ENCODE assay signal across 1 cellular context in the genomic region with DNA sequence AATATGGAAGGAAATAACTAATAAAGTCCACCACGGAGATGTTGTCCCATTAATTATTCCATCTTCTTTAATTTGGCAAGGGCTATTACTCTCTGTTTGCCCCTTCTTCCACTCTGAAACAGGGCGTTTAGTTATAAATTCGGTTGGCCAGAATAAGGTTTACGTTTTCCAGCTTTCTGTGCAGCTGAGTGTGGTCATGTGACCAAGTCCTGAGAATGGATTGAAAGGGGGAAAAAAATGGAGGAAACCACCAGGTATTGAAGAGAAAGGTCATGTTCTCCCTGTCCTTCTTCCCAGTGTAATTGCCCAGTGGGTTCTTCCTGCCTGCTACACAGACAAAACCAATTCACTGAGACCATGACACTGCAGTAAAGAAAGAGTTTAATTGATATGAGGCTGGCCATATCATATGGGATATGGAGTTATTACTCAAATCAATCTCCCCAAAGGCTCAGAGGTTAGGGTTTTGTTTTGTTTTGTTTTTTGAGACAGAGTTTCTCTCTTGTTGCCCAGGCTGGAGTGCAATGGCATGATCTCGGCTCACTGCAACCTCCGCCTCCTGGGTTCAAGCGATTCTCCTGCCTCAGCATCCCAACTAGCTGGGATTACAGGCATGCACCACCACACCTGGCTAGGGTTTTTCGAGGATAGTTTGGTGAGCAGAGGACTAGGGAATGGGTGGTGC.
TF ChIP-seq lines count a peak whose summit lies in the region.

No MANE protein-coding gene starts in this region.

TF ChIP-seq in K562, 482 proteins besides CTCF, POLR2A, EP300 and RAD21 (continued from another document and continues in another):
- TF ChIP-seq, protein P1, sequence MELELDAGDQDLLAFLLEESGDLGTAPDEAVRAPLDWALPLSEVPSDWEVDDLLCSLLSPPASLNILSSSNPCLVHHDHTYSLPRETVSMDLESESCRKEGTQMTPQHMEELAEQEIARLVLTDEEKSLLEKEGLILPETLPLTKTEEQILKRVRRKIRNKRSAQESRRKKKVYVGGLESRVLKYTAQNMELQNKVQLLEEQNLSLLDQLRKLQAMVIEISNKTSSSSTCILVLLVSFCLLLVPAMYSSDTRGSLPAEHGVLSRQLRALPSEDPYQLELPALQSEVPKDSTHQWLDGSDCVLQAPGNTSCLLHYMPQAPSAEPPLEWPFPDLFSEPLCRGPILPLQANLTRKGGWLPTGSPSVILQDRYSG (tag; conservative IDR thresholded peaks at IDR 0.05; ENCODE audit: low read depth), result no peak
- TF ChIP-seq, protein P2, sequence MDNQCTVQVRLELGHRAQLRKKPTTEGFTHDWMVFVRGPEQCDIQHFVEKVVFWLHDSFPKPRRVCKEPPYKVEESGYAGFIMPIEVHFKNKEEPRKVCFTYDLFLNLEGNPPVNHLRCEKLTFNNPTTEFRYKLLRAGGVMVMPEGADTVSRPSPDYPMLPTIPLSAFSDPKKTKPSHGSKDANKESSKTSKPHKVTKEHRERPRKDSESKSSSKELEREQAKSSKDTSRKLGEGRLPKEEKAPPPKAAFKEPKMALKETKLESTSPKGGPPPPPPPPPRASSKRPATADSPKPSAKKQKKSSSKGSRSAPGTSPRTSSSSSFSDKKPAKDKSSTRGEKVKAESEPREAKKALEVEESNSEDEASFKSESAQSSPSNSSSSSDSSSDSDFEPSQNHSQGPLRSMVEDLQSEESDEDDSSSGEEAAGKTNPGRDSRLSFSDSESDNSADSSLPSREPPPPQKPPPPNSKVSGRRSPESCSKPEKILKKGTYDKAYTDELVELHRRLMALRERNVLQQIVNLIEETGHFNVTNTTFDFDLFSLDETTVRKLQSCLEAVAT (IDR thresholded peaks at IDR 0.05), result peak in 1 of 2 experiments; percentile 77; a peak in 1 of 4 replicates
- TF ChIP-seq, protein P3, sequence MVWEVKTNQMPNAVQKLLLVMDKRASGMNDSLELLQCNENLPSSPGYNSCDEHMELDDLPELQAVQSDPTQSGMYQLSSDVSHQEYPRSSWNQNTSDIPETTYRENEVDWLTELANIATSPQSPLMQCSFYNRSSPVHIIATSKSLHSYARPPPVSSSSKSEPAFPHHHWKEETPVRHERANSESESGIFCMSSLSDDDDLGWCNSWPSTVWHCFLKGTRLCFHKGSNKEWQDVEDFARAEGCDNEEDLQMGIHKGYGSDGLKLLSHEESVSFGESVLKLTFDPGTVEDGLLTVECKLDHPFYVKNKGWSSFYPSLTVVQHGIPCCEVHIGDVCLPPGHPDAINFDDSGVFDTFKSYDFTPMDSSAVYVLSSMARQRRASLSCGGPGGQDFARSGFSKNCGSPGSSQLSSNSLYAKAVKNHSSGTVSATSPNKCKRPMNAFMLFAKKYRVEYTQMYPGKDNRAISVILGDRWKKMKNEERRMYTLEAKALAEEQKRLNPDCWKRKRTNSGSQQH (CRISPR knock-in tag; IDR thresholded peaks at IDR 0.05), result 0 out of 2 replicates have a peak, but pooled peaks have one; percentile 8
- no peak for TF ChIP-seq ESRRA (IDR thresholded peaks at IDR 0.05; ENCODE audit: borderline replicate concordance, low read depth)
- TF ChIP-seq MBD2 (IDR thresholded peaks at IDR 0.05; ENCODE audit: borderline replicate concordance, low read depth), result no peak
- TF ChIP-seq, protein P4, sequence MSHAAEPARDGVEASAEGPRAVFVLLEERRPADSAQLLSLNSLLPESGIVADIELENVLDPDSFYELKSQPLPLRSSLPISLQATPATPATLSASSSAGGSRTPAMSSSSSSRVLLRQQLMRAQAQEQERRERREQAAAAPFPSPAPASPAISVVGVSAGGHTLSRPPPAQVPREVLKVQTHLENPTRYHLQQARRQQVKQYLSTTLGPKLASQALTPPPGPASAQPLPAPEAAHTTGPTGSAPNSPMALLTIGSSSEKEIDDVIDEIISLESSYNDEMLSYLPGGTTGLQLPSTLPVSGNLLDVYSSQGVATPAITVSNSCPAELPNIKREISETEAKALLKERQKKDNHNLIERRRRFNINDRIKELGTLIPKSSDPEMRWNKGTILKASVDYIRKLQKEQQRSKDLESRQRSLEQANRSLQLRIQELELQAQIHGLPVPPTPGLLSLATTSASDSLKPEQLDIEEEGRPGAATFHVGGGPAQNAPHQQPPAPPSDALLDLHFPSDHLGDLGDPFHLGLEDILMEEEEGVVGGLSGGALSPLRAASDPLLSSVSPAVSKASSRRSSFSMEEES (CRISPR knock-in tag; IDR thresholded peaks at IDR 0.05), result peak; percentile 94
- no peak for TF ChIP-seq ATF7 (IDR thresholded peaks at IDR 0.05)
- no peak for TF ChIP-seq FOXJ3 (CRISPR knock-in tag; IDR thresholded peaks at IDR 0.05)
- TF ChIP-seq, protein P5, sequence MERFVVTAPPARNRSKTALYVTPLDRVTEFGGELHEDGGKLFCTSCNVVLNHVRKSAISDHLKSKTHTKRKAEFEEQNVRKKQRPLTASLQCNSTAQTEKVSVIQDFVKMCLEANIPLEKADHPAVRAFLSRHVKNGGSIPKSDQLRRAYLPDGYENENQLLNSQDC (CRISPR knock-in tag; IDR thresholded peaks at IDR 0.05), result no peak
- 0 out of 2 replicates have a peak, but pooled peaks have one; percentile 37 for TF ChIP-seq KLF10 (CRISPR knock-in tag; IDR thresholded peaks at IDR 0.05)
- no peak for TF ChIP-seq PHF20 (IDR thresholded peaks at IDR 0.05; ENCODE audit: partially characterized antibody)
- TF ChIP-seq MTA3 (IDR thresholded peaks at IDR 0.05; ENCODE audit: borderline replicate concordance), result peak; percentile 72; the same call in 1 of the 2 replicates
- TF ChIP-seq, protein P6, sequence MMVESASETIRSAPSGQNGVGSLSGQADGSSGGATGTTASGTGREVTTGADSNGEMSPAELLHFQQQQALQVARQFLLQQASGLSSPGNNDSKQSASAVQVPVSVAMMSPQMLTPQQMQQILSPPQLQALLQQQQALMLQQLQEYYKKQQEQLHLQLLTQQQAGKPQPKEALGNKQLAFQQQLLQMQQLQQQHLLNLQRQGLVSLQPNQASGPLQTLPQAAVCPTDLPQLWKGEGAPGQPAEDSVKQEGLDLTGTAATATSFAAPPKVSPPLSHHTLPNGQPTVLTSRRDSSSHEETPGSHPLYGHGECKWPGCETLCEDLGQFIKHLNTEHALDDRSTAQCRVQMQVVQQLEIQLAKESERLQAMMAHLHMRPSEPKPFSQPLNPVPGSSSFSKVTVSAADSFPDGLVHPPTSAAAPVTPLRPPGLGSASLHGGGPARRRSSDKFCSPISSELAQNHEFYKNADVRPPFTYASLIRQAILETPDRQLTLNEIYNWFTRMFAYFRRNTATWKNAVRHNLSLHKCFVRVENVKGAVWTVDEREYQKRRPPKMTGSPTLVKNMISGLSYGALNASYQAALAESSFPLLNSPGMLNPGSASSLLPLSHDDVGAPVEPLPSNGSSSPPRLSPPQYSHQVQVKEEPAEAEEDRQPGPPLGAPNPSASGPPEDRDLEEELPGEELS (CRISPR knock-in tag; IDR thresholded peaks at IDR 0.05; ENCODE audit: borderline replicate concordance), result 0 out of 2 replicates have a peak, but pooled peaks have one; percentile 30
- TF ChIP-seq HDAC1 (IDR thresholded peaks at IDR 0.05), result peak in 1 of 2 experiments; percentile 41; a peak in 1 of 4 replicates
- TF ChIP-seq, protein P7, sequence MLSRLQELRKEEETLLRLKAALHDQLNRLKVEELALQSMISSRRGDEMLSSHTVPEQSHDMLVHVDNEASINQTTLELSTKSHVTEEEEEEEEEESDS (CRISPR knock-in tag; IDR thresholded peaks at IDR 0.05), result no peak
- TF ChIP-seq ARID1B (IDR thresholded peaks at IDR 0.05), result no peak
- TF ChIP-seq ZNF707 (CRISPR knock-in tag; conservative IDR thresholded peaks at IDR 0.05), result no peak
- no peak for TF ChIP-seq ETV6 (IDR thresholded peaks at IDR 0.05; ENCODE audit: borderline replicate concordance in 1 of 2, low read depth in 2 of 2, low read length in 1 of 2)
- TF ChIP-seq ETV6 (CRISPR knock-in tag; IDR thresholded peaks at IDR 0.05; ENCODE audit: borderline replicate concordance), result no peak
- TF ChIP-seq, protein P8, sequence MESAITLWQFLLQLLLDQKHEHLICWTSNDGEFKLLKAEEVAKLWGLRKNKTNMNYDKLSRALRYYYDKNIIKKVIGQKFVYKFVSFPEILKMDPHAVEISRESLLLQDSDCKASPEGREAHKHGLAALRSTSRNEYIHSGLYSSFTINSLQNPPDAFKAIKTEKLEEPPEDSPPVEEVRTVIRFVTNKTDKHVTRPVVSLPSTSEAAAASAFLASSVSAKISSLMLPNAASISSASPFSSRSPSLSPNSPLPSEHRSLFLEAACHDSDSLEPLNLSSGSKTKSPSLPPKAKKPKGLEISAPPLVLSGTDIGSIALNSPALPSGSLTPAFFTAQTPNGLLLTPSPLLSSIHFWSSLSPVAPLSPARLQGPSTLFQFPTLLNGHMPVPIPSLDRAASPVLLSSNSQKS (CRISPR knock-in tag; IDR thresholded peaks at IDR 0.05), result no peak
- TF ChIP-seq, protein P9, sequence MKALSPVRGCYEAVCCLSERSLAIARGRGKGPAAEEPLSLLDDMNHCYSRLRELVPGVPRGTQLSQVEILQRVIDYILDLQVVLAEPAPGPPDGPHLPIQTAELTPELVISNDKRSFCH (CRISPR knock-in tag; IDR thresholded peaks at IDR 0.05), result no peak
- TF ChIP-seq, protein P9 (tag; IDR thresholded peaks at IDR 0.05), result no peak
- no peak for TF ChIP-seq ZNF76 (CRISPR knock-in tag; IDR thresholded peaks at IDR 0.05; ENCODE audit: borderline replicate concordance)
- TF ChIP-seq, protein P10, sequence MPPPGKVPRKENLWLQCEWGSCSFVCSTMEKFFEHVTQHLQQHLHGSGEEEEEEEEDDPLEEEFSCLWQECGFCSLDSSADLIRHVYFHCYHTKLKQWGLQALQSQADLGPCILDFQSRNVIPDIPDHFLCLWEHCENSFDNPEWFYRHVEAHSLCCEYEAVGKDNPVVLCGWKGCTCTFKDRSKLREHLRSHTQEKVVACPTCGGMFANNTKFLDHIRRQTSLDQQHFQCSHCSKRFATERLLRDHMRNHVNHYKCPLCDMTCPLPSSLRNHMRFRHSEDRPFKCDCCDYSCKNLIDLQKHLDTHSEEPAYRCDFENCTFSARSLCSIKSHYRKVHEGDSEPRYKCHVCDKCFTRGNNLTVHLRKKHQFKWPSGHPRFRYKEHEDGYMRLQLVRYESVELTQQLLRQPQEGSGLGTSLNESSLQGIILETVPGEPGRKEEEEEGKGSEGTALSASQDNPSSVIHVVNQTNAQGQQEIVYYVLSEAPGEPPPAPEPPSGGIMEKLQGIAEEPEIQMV (tag; conservative IDR thresholded peaks at IDR 0.05; ENCODE audit: low read depth), result 0 out of 2 replicates have a peak, but pooled peaks have one; percentile 13
- TF ChIP-seq PTTG1 (tag; IDR thresholded peaks at IDR 0.05; ENCODE audit: low read depth), result 0 out of 2 replicates have a peak, but pooled peaks have one; percentile 10
- 0 out of 2 replicates have a peak, but pooled peaks have one; percentile 32 for TF ChIP-seq FOXP1 (CRISPR knock-in tag; IDR thresholded peaks at IDR 0.05)
- TF ChIP-seq, protein P11, sequence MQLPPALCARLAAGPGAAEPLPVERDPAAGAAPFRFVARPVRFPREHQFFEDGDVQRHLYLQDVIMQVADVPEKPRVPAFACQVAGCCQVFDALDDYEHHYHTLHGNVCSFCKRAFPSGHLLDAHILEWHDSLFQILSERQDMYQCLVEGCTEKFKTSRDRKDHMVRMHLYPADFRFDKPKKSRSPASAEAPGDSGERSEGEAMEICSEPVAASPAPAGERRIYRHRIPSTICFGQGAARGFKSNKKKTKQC (CRISPR knock-in tag; IDR thresholded peaks at IDR 0.05), result 0 out of 2 replicates have a peak, but pooled peaks have one; percentile 55
- no peak for TF ChIP-seq NCOR1 (IDR thresholded peaks at IDR 0.05)
- no peak for TF ChIP-seq ERF (CRISPR knock-in tag; IDR thresholded peaks at IDR 0.05)
- TF ChIP-seq JUN (IDR thresholded peaks at IDR 0.05; ENCODE audit: borderline replicate concordance, low read depth, low read length), result no peak
- 0 out of 2 replicates have a peak, but pooled peaks have one; percentile 42 for TF ChIP-seq JUN (CRISPR knock-in tag; IDR thresholded peaks at IDR 0.05; ENCODE audit: borderline replicate concordance)
- no peak for TF ChIP-seq ZKSCAN1 (IDR thresholded peaks at IDR 0.05; ENCODE audit: low read depth, low read length)
- no peak for TF ChIP-seq SMAD3 (CRISPR knock-in tag; conservative IDR thresholded peaks at IDR 0.05)
- peak; percentile 2; the same call in 1 of the 2 replicates for TF ChIP-seq CBFA2T2 (conservative IDR thresholded peaks at IDR 0.05)
- TF ChIP-seq ZNF263 (CRISPR knock-in tag; IDR thresholded peaks at IDR 0.05; ENCODE audit: borderline replicate concordance), result no peak
- TF ChIP-seq, protein P12, sequence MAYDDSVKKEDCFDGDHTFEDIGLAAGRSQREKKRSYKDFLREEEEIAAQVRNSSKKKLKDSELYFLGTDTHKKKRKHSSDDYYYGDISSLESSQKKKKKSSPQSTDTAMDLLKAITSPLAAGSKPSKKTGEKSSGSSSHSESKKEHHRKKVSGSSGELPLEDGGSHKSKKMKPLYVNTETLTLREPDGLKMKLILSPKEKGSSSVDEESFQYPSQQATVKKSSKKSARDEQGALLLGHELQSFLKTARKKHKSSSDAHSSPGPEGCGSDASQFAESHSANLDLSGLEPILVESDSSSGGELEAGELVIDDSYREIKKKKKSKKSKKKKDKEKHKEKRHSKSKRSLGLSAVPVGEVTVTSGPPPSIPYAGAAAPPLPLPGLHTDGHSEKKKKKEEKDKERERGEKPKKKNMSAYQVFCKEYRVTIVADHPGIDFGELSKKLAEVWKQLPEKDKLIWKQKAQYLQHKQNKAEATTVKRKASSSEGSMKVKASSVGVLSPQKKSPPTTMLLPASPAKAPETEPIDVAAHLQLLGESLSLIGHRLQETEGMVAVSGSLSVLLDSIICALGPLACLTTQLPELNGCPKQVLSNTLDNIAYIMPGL (CRISPR knock-in tag; IDR thresholded peaks at IDR 0.05), result no peak; the same call in 1 of the 2 replicates
- TF ChIP-seq GTF2E2 (tag; IDR thresholded peaks at IDR 0.05), result no peak
- no peak for TF ChIP-seq NR3C1 (CRISPR knock-in tag; IDR thresholded peaks at IDR 0.05)
- TF ChIP-seq SIRT6 (IDR thresholded peaks at IDR 0.05; ENCODE audit: low read depth, low read length), result no peak
- peak; percentile 77 for TF ChIP-seq TOE1 (IDR thresholded peaks at IDR 0.05; ENCODE audit: borderline replicate concordance)
- TF ChIP-seq TOE1 (CRISPR knock-in tag; IDR thresholded peaks at IDR 0.05; ENCODE audit: borderline replicate concordance, low read depth), result no peak
- peak; percentile 93 for TF ChIP-seq HDGF (IDR thresholded peaks at IDR 0.05)
- TF ChIP-seq RBM15 (IDR thresholded peaks at IDR 0.05; ENCODE audit: insufficient read depth, low read length), result no peak
- TF ChIP-seq LARP7 (IDR thresholded peaks at IDR 0.05), result 0 out of 2 replicates have a peak, but pooled peaks have one; percentile 54
- TF ChIP-seq SOX6 (IDR thresholded peaks at IDR 0.05), result no peak
- TF ChIP-seq TCF3 (CRISPR knock-in tag; IDR thresholded peaks at IDR 0.05), result no peak
- TF ChIP-seq, protein P13, sequence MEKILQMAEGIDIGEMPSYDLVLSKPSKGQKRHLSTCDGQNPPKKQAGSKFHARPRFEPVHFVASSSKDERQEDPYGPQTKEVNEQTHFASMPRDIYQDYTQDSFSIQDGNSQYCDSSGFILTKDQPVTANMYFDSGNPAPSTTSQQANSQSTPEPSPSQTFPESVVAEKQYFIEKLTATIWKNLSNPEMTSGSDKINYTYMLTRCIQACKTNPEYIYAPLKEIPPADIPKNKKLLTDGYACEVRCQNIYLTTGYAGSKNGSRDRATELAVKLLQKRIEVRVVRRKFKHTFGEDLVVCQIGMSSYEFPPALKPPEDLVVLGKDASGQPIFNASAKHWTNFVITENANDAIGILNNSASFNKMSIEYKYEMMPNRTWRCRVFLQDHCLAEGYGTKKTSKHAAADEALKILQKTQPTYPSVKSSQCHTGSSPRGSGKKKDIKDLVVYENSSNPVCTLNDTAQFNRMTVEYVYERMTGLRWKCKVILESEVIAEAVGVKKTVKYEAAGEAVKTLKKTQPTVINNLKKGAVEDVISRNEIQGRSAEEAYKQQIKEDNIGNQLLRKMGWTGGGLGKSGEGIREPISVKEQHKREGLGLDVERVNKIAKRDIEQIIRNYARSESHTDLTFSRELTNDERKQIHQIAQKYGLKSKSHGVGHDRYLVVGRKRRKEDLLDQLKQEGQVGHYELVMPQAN (IDR thresholded peaks at IDR 0.05; ENCODE audit: borderline replicate concordance), result peak; percentile 62; the same call in 1 of the 2 replicates
